ENCODE assay signal across 9 cellular contexts in genomic region chr1:109151146-109151545, GRCh38. TPM values are rescaled to one million over a fixed set of nuclear protein-coding genes. Genes with fewer than 3 reads are reported as not detected.
DNase-seq lines count a peak whose midpoint lies in the region; ATAC-seq and TF ChIP-seq lines count a peak whose summit lies in the region.
"Had no signal": no experiment of that assay in that cellular context is flagged by ENCODE, and none has a peak within 500 bp of the region (broad histone marks: within the 10 kb centered on the region; RNA-seq: fewer than 3 reads in every experiment).

No MANE protein-coding gene starts in this region.

- H3K36me3 ChIP-seq in skeletal muscle satellite cell (ENCODE audit: insufficient read depth, low read length): no peaks in the 10 kb centered on the region

- peak overlapping the region; percentile 79 for H3K27ac ChIP-seq in angular gyrus (ENCODE audit: low read depth, low read length)

- H3K9me3 Mint-ChIP-seq in HFFc6: no peaks in the 10 kb centered on the region
- H3K9me3 Mint-ChIP-seq: activated naive CD4-positive, alpha-beta T cell treated with anti-CD3 and anti-CD28 coated beads, Interleukin-2, amount 50 U/mL, for 24 hours had no signal

- ATAC-seq in GM21825 (IDR thresholded peaks at IDR 0.05; ENCODE audit: unreplicated experiment): no peak
- ATAC-seq in HG03097 (IDR thresholded peaks at IDR 0.05; ENCODE audit: low FRiP score, unreplicated experiment): no peak
- no peak for ATAC-seq in GM21360 (IDR thresholded peaks at IDR 0.05; ENCODE audit: unreplicated experiment)

- H3K4me1 ChIP-seq in skeletal muscle satellite cell (ENCODE audit: control insufficient read depth, insufficient read depth, low read length): no peaks in the 10 kb centered on the region

- H3K36me3 Mint-ChIP-seq in HFFc6 (ENCODE audit: low read depth): no peaks in the 10 kb centered on the region
- H3K36me3 Mint-ChIP-seq: activated naive CD4-positive, alpha-beta T cell treated with anti-CD3 and anti-CD28 coated beads, Interleukin-2, amount 50 U/mL, for 24 hours had no signal

- no peak for TF ChIP-seq CTCF in HFFc6 (IDR thresholded peaks at IDR 0.05)

- H3K27me3 ChIP-seq in skeletal muscle satellite cell (ENCODE audit: control insufficient read depth, insufficient read depth, low read length): peaks cover 4% of the 10 kb centered on the region

- H3K27me3 Mint-ChIP-seq in HFFc6 (ENCODE audit: insufficient read depth): peaks cover 2% of the 10 kb centered on the region; the same call in 1 of the 2 replicates
- H3K27me3 Mint-ChIP-seq: activated naive CD4-positive, alpha-beta T cell treated with anti-CD3 and anti-CD28 coated beads, Interleukin-2, amount 50 U/mL, for 24 hours had no signal

- peak overlapping the region; percentile 72 for H3K27ac Mint-ChIP-seq in HFFc6
- H3K27ac Mint-ChIP-seq: activated naive CD4-positive, alpha-beta T cell treated with anti-CD3 and anti-CD28 coated beads, Interleukin-2, amount 50 U/mL, for 24 hours had no signal

- H3K4me2 ChIP-seq in skeletal muscle satellite cell (ENCODE audit: low read length): no peak overlapping the region

- DNase-seq in HFFc6: peak; percentile 26
- peak in 35 of 51 donors; percentile 10 to 76 (median 44) for DNase-seq in hypothalamus (lab: John Stamatoyannopoulos, UW)
- DNase-seq in activated T-cell treated with anti-CD3 and anti-CD28 coated beads, Interleukin-2, amount 50 U/mL, for 48 hours: no peak

- H3K4me3 Mint-ChIP-seq in HFFc6: no peak overlapping the region
- H3K4me3 Mint-ChIP-seq: activated naive CD4-positive, alpha-beta T cell treated with anti-CD3 and anti-CD28 coated beads, Interleukin-2, amount 50 U/mL, for 24 hours had no signal

- H3K4me1 Mint-ChIP-seq in HFFc6 (ENCODE audit: low read depth): peaks cover 29% of the 10 kb centered on the region
- H3K4me1 Mint-ChIP-seq: activated naive CD4-positive, alpha-beta T cell treated with anti-CD3 and anti-CD28 coated beads, Interleukin-2, amount 50 U/mL, for 24 hours had no signal

- H3K9ac ChIP-seq in skeletal muscle satellite cell (ENCODE audit: low read depth, low read length): peak overlapping the region; percentile 47

- no peaks in the 10 kb centered on the region for H3K9me3 ChIP-seq in skeletal muscle satellite cell (replicated peaks; ENCODE audit: low read length)

- no peak overlapping the region for H3K4me3 ChIP-seq in skeletal muscle satellite cell (ENCODE audit: low read length)

RNA-seq across cellular contexts. Expression of gene ELAPOR1, which starts 37.2 kb away (rescaled TPM):
- total RNA-seq in HFFc6 (2021; fragmentation: NEBNext Ultra II Directional; extraction: Animal tissue kit (Norgen Biotek cat#: 25700)): 1 to 10 TPM in 5 of 6 experiments, under 1 TPM in 1; 0.38 to 2.6 (median 2.0) TPM
- under 0.01 TPM in 2 replicates for total RNA-seq in skeletal muscle satellite cell (2012; rRNA removed)

Comparison
In these comparisons a context has a peak if more than half of its experiments do, and no peak if none do; other contexts are left out.
1. DNase-seq: peak in HFFc6 (single experiment) and hypothalamus (35 of 51); none in activated T-cell treated with anti-CD3 and anti-CD28 coated beads, Interleukin-2, amount 50 U/mL, for 48 hours (0 of 2).